8 cellular contexts compared by ENCODE assay signal in genomic region chr4:169810325-169811323, GRCh38. TPM values are rescaled to one million over a fixed set of nuclear protein-coding genes. Genes with fewer than 3 reads are reported as not detected.
DNase-seq lines count a peak whose midpoint lies in the region; ATAC-seq and TF ChIP-seq lines count a peak whose summit lies in the region.

No MANE protein-coding gene starts in this region.

- TF ChIP-seq CTCF in VCaP (conservative IDR thresholded peaks at IDR 0.05) (peak; percentile 92), glutamatergic neuron (IDR thresholded peaks at IDR 0.05; ENCODE audit: partially characterized antibody, unreplicated experiment) (peak; percentile 79)

- no peaks in the 10 kb centered on the region for H3K36me3 Mint-ChIP-seq in glutamatergic neuron (ENCODE audit: unreplicated experiment)

- no peaks in the 10 kb centered on the region for H3K27me3 Mint-ChIP-seq in glutamatergic neuron (ENCODE audit: unreplicated experiment)

- H3K4me1 Mint-ChIP-seq in glutamatergic neuron (ENCODE audit: low read depth, unreplicated experiment): no peaks in the 10 kb centered on the region

- no peaks in the 10 kb centered on the region for H3K9me3 Mint-ChIP-seq in glutamatergic neuron (ENCODE audit: unreplicated experiment)

- intact Hi-C loops in posterior cingulate gyrus (cut with DNase I): loop anchor here (1.0 kb wide), 1 partner anchor 238 kb away; no protein-coding TSS in a partner anchor

- no peak overlapping the region for H3K27ac ChIP-seq in VCaP

- H3K27ac Mint-ChIP-seq in glutamatergic neuron (ENCODE audit: unreplicated experiment): no peak overlapping the region

- ATAC-seq in HG02678 (IDR thresholded peaks at IDR 0.05; ENCODE audit: unreplicated experiment): peak; percentile 62

- no peak overlapping the region for H3K4me3 Mint-ChIP-seq in glutamatergic neuron (ENCODE audit: unreplicated experiment)

- peak; percentile 3 for DNase-seq in stimulated activated CD4-positive, alpha-beta T cell treated with anti-CD3 and anti-CD28 coated beads, Interleukin-2, amount 100 ng/mL, for 4 hours (ENCODE audit: low read depth)
- DNase-seq in stimulated activated CD4-positive, alpha-beta T cell treated with anti-CD3 and anti-CD28 coated beads, Interleukin-1b, Interleukin-23, amount 100 ng/mL, for 48 hours: no peak
- DNase-seq in NCI-H2107 treated with DMSO at 0.1 percent for 48 hours (lab: John Stamatoyannopoulos, UW; ENCODE audit: unreplicated experiment) (peak; percentile 39), glutamatergic neuron (no peak), retina (peak; percentile 56), posterior cingulate gyrus (no peak)

RNA-seq across cellular contexts. Expression of gene HPF1, which starts 52.9 kb away (rescaled TPM):
- 25.0 TPM for total RNA-seq in glutamatergic neuron (ENCODE audit: unreplicated experiment)

Comparison
In these comparisons a context has a peak if more than half of its experiments do, and no peak if none do; other contexts are left out.
1. DNase-seq: peak in stimulated activated CD4-positive, alpha-beta T cell treated with anti-CD3 and anti-CD28 coated beads, Interleukin-2, amount 100 ng/mL, for 4 hours (single experiment), NCI-H2107 treated with DMSO at 0.1 percent for 48 hours (single experiment) and retina (single experiment); none in stimulated activated CD4-positive, alpha-beta T cell treated with anti-CD3 and anti-CD28 coated beads, Interleukin-1b, Interleukin-23, amount 100 ng/mL, for 48 hours (single experiment), glutamatergic neuron (single experiment) and posterior cingulate gyrus (0 of 10).